8 cellular contexts compared by ENCODE assay signal in the genomic region with DNA sequence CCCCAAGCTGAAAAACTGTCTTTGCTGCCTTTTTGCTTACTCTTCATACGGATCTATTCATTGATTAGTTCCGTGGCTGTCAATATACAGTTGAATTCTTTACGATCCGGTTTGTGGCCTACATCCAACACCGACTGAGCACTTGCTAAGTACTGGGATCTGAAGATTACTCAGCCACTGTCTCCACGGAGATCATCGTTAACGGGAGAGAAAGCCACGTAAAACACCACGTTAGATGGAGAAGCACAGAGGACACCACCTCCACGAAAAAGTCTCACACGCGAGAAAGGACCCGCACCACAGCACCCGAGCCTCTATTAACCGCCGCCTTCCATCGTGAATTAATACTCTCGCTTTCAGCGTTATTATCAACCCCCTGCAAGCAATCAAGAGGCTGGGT. TPM values are rescaled to one million over a fixed set of nuclear protein-coding genes. Genes with fewer than 3 reads are reported as not detected.
DNase-seq lines count a peak whose midpoint lies in the region; ATAC-seq and TF ChIP-seq lines count a peak whose summit lies in the region.

No MANE protein-coding gene starts in this region.

- peaks cover 15% of the 10 kb centered on the region for H3K36me3 Mint-ChIP-seq in memory B cell

- H3K36me3 ChIP-seq in MM.1S (replicated peaks; ENCODE audit: insufficient read depth, low read length) (no peaks in the 10 kb centered on the region; the same call in 1 of the 2 replicates), urinary bladder (ENCODE audit: insufficient read depth) (peaks cover 3% of the 10 kb centered on the region)

- H3K4me1 ChIP-seq in MM.1S (ENCODE audit: low read length) (0 out of 2 replicates have a peak, but pooled peaks cover 11% of the 10 kb centered on the region), urinary bladder (ENCODE audit: insufficient read depth) (no peaks in the 10 kb centered on the region)

- no peaks in the 10 kb centered on the region for H3K9me3 Mint-ChIP-seq in memory B cell

- H4K20me1 ChIP-seq in MM.1S (ENCODE audit: insufficient read depth, low read length), result no peaks in the 10 kb centered on the region

- peak overlapping the region; percentile 83 for H2AFZ ChIP-seq in MM.1S (ENCODE audit: low read length)

- H3K4me3 ChIP-seq in GM12864 (ENCODE audit: low read depth, low read length) (peak overlapping the region; percentile 95), MM.1S (ENCODE audit: low read length) (peak overlapping the region; percentile 87), urinary bladder (ENCODE audit: low read depth, low read length) (peak overlapping the region; percentile 84)

- H3K4me1 Mint-ChIP-seq in memory B cell, result peaks cover 17% of the 10 kb centered on the region

- H3K4me3 Mint-ChIP-seq in memory B cell, result peak overlapping the region; percentile 92

- no peak for ATAC-seq in memory B cell (ENCODE audit: low read depth)
- ATAC-seq in GM21737 (IDR thresholded peaks at IDR 0.05; ENCODE audit: unreplicated experiment), result no peak

- peak overlapping the region; percentile 73 for H3K4me2 ChIP-seq in MM.1S (ENCODE audit: low read depth, low read length)

- DNase-seq in GM12864 (ENCODE audit: low read depth) (no peak), MM.1S (peak; percentile 12), cerebellum (ENCODE audit: low spot score) (peak; percentile 2), memory B cell (ENCODE audit: low spot score in 2 of 2) (no peak), NOMO-1 treated with dmso at 0.1 percent for 144 hours (lab: John Stamatoyannopoulos, UW; ENCODE audit: unreplicated experiment) (no peak), epidermal melanocyte (ENCODE audit: insufficient read length, low spot score) (no peak)

- H3K27ac ChIP-seq in MM.1S (ENCODE audit: low read length) (peak overlapping the region; percentile 85; the same call in 1 of the 2 replicates), urinary bladder (ENCODE audit: low read depth) (no peak overlapping the region)

- under 1% methylated on average over 20 of the region's 20 CpGs for WGBS in urinary bladder

- peaks cover 14% of the 10 kb centered on the region for H3F3A ChIP-seq in MM.1S (ENCODE audit: insufficient read depth, low read length)

- peak overlapping the region; percentile 85 for H3K9ac ChIP-seq in MM.1S (ENCODE audit: low read length)

- peaks cover 45% of the 10 kb centered on the region for H3K79me2 ChIP-seq in MM.1S (ENCODE audit: low read length)

- H3K9me3 ChIP-seq in MM.1S (replicated peaks; ENCODE audit: insufficient read depth, low read length), result no peaks in the 10 kb centered on the region

- H3K27me3 ChIP-seq in MM.1S (replicated peaks; ENCODE audit: insufficient read depth, low read length), result no peaks in the 10 kb centered on the region

- no peaks in the 10 kb centered on the region for H3K9me2 ChIP-seq in MM.1S (replicated peaks; ENCODE audit: insufficient read depth, low read length)

- peak overlapping the region; percentile 92 for H3K27ac Mint-ChIP-seq in memory B cell

- TF ChIP-seq CTCF in GM12864 (IDR thresholded peaks at IDR 0.05; ENCODE audit: low read depth, low read length, missing control alignments) (no peak), MM.1S (IDR thresholded peaks at IDR 0.05; ENCODE audit: low read length) (no peak)

- no peaks in the 10 kb centered on the region for H3K27me3 Mint-ChIP-seq in memory B cell

RNA-seq across cellular contexts. Expression of a gene that starts 0.7 kb away (rescaled TPM):
- total RNA-seq in cerebellum (53.3 TPM), urinary bladder (43.4 TPM)
- 16.1 TPM for polyA plus RNA-seq in urinary bladder

RNA-seq across cellular contexts. Expression of a gene that starts 1.0 kb away (rescaled TPM):
- total RNA-seq in cerebellum, result 10.4 TPM
- total RNA-seq in urinary bladder, result 11.8 TPM
- polyA plus RNA-seq in urinary bladder, result 13.3 TPM

Comparison
In these comparisons a context has a peak if more than half of its experiments do, and no peak if none do; other contexts are left out.
1. DNase-seq: peak in MM.1S (single experiment) and cerebellum (single experiment); none in GM12864 (single experiment), memory B cell (0 of 2), NOMO-1 treated with dmso at 0.1 percent for 144 hours (single experiment) and epidermal melanocyte (single experiment).
2. Peak in every context shown above with its lines, with median percentiles within 50 percentile points of each other: H3K4me3 ChIP-seq.